In genomic region chr12:106866426-106867080, GRCh38 we compare ENCODE assay signal across 24 cellular contexts.
A peak's percentile ranks its signal among the peaks of the same experiment; 100 is the strongest.
DNase-seq lines count a peak whose midpoint lies in the region; ATAC-seq, FAIRE-seq and TF ChIP-seq lines count a peak whose summit lies in the region.
"Had no signal": no experiment of that assay in that cellular context is flagged by ENCODE, and none has a peak within 500 bp of the region (broad histone marks: within the 10 kb centered on the region; RNA-seq: fewer than 3 reads in every experiment).

No MANE protein-coding gene starts in this region.

- no peaks in the 10 kb centered on the region for H3K79me2 ChIP-seq in astrocyte (ENCODE audit: insufficient read depth, low read length)

- no peak for FAIRE-seq in astrocyte (lab: Jason Lieb, UNC)
- FAIRE-seq: GM12892, GM18507 had no signal

- H3K36me3 Mint-ChIP-seq in astrocyte (ENCODE audit: low read depth, unreplicated experiment): peaks cover 3% of the 10 kb centered on the region
- no peaks in the 10 kb centered on the region for H3K36me3 Mint-ChIP-seq in Calu3 (ENCODE audit: insufficient read depth, unreplicated experiment)

- no peak overlapping the region for H3K4me3 ChIP-seq in AG10803 (ENCODE audit: low read length)
- H3K4me3 ChIP-seq in astrocyte (ENCODE audit: insufficient read depth, low read depth, low read length): no peak overlapping the region
- H3K4me3 ChIP-seq in fibroblast of mammary gland (ENCODE audit: control insufficient read depth, low read depth, low read length): no peak overlapping the region
- H3K4me3 ChIP-seq: MG63 had no signal

- peaks cover under 1% of the 10 kb centered on the region for H3K9me3 Mint-ChIP-seq in astrocyte (ENCODE audit: unreplicated experiment)
- H3K9me3 Mint-ChIP-seq in Calu3 (ENCODE audit: low read depth, unreplicated experiment): no peaks in the 10 kb centered on the region
- H3K9me3 Mint-ChIP-seq: CD4-positive, CD25-positive, alpha-beta regulatory T cell; IgD-negative memory B cell had no signal

- H3K4me1 ChIP-seq in astrocyte (ENCODE audit: insufficient read depth, low read length): peaks cover 5% of the 10 kb centered on the region

- peak; percentile 61 for ATAC-seq in sciatic nerve

- no peak overlapping the region for H3K4me3 Mint-ChIP-seq in astrocyte (ENCODE audit: unreplicated experiment)
- H3K4me3 Mint-ChIP-seq in Calu3 (ENCODE audit: low read depth, unreplicated experiment): no peak overlapping the region
- H3K4me3 Mint-ChIP-seq: CD4-positive, CD25-positive, alpha-beta regulatory T cell; IgD-negative memory B cell had no signal

- H4K20me1 ChIP-seq in astrocyte (ENCODE audit: insufficient read depth, low read length): peaks cover 25% of the 10 kb centered on the region

- no peak overlapping the region for H3K27ac Mint-ChIP-seq in astrocyte (ENCODE audit: unreplicated experiment)
- H3K27ac Mint-ChIP-seq in Calu3 (ENCODE audit: unreplicated experiment): no peak overlapping the region
- H3K27ac Mint-ChIP-seq: IgD-negative memory B cell had no signal

- H3K9me3 ChIP-seq in astrocyte (ENCODE audit: insufficient read depth, low read depth, low read length): no peaks in the 10 kb centered on the region
- H3K9me3 ChIP-seq: BE2C, MG63 had no signal

- H3K36me3 ChIP-seq in astrocyte (ENCODE audit: insufficient read depth, low read length): no peaks in the 10 kb centered on the region
- H3K36me3 ChIP-seq: BE2C had no signal

- DNase-seq in AG10803 (ENCODE audit: low read depth) (peak; percentile 15), astrocyte (ENCODE audit: low read depth) (peak; percentile 51), fibroblast of mammary gland (ENCODE audit: low read depth) (peak; percentile 28), sciatic nerve (ENCODE audit: low spot score) (no peak), DMS153 (lab: John Stamatoyannopoulos, UW) (no peak), GDM1 (lab: John Stamatoyannopoulos, UW) (no peak), Calu3 (no peak), NOMO-1 treated with DMSO at 0.1 percent for 48 hours (lab: John Stamatoyannopoulos, UW; ENCODE audit: unreplicated experiment) (no peak)
- DNase-seq: BE2C; CD4-positive, CD25-positive, alpha-beta regulatory T cell; COR-L47; Karpas-422; MG63; NCI-H1048; NCI-H1436 treated with DMSO at 0.1 percent for 48 hours; NCI-H2029; NCI-H2171; NCI-H526 treated with DMSO at 0.1 percent for 48 hours; NK-92 treated with Interleukin-12 subunit alpha and Interleukin-12 subunit beta, amount 100 ng/mL, for 24 hours; OCI-M1; SHP77 treated with DMSO at 0.1 percent for 48 hours had no signal

- no peak overlapping the region for H2AFZ ChIP-seq in astrocyte (ENCODE audit: low read depth, low read length)

- CTCF ChIA-PET in Calu3 (lab: Charles Lee): no interaction called here

- TF ChIP-seq CTCF in AG10803 (conservative IDR thresholded peaks at IDR 0.05; ENCODE audit: low read length): no peak
- no peak for TF ChIP-seq CTCF in astrocyte (IDR thresholded peaks at IDR 0.05; ENCODE audit: insufficient read depth, low read depth, low read length)
- TF ChIP-seq CTCF in fibroblast of mammary gland (conservative IDR thresholded peaks at IDR 0.05; ENCODE audit: control insufficient read depth, insufficient read depth, low read depth, low read length): no peak
- no peak for TF ChIP-seq CTCF in Calu3 (IDR thresholded peaks at IDR 0.05; ENCODE audit: unreplicated experiment)

- no peak overlapping the region for H3K4me2 ChIP-seq in astrocyte (ENCODE audit: low read length)

- H3K27me3 Mint-ChIP-seq in astrocyte (ENCODE audit: low read depth, unreplicated experiment) (no peaks in the 10 kb centered on the region), Calu3 (ENCODE audit: unreplicated experiment) (no peaks in the 10 kb centered on the region)
- H3K27me3 Mint-ChIP-seq: CD4-positive, CD25-positive, alpha-beta regulatory T cell had no signal

- no peaks in the 10 kb centered on the region for H3K27me3 ChIP-seq in astrocyte (ENCODE audit: insufficient read depth, low read length)
- H3K27me3 ChIP-seq: BE2C, MG63 had no signal

- no peak overlapping the region for H3K27ac ChIP-seq in astrocyte (ENCODE audit: low read depth, low read length)

- H3K4me1 Mint-ChIP-seq in astrocyte (ENCODE audit: low read depth, unreplicated experiment) (peaks cover 21% of the 10 kb centered on the region), Calu3 (ENCODE audit: low read depth, unreplicated experiment) (no peaks in the 10 kb centered on the region)

- intact Hi-C loops in sciatic nerve (cut with DNase I) (no loop called here), Calu3 (cut with micrococcal nuclease; ENCODE audit: unreplicated experiment) (loop anchor here (10.0 kb wide), 1 partner anchor 642 kb away; no protein-coding TSS in a partner anchor)

- no TSS peak for BruUV-seq in Calu3 (replicated peaks; lab: Mats Ljungman, UMichigan)

- H3K9ac ChIP-seq in astrocyte (ENCODE audit: low read length): no peak overlapping the region

Comparison
In these comparisons a context has a peak if more than half of its experiments do, and no peak if none do; other contexts are left out.
1. DNase-seq: peak in AG10803 (single experiment), astrocyte (single experiment) and fibroblast of mammary gland (single experiment); none in sciatic nerve (single experiment), DMS153 (single experiment), GDM1 (single experiment), Calu3 (single experiment) and NOMO-1 treated with DMSO at 0.1 percent for 48 hours (single experiment).